ENCODE assay signal across 1 cellular context in genomic region chr17:43316522-43317142, GRCh38.
A peak's percentile ranks its signal among the peaks of the same experiment; 100 is the strongest.
TF ChIP-seq lines count a peak whose summit lies in the region.

No MANE protein-coding gene starts in this region.

TF ChIP-seq in A549, 52 proteins besides CTCF, POLR2A, EP300 and RAD21 (continued from another document):
- peak; percentile 58 for TF ChIP-seq NFE2L2 (conservative IDR thresholded peaks at IDR 0.05; ENCODE audit: low read length)
